In genomic region chr2:218274586-218274985, GRCh38 we compare ENCODE assay signal across 11 cellular contexts. TPM values are rescaled to one million over a fixed set of nuclear protein-coding genes. Genes with fewer than 3 reads are reported as not detected.
A peak's percentile ranks its signal among the peaks of the same experiment; 100 is the strongest.
DNase-seq lines count a peak whose midpoint lies in the region; ATAC-seq and TF ChIP-seq lines count a peak whose summit lies in the region.
"Had no signal": no experiment of that assay in that cellular context is flagged by ENCODE, and none has a peak within 500 bp of the region (broad histone marks: within the 10 kb centered on the region; RNA-seq: fewer than 3 reads in every experiment).

No MANE protein-coding gene starts in this region.

- H3K27me3 Mint-ChIP-seq in H9 (ENCODE audit: low read depth), result no peaks in the 10 kb centered on the region; the same call in 1 of the 2 replicates

- no peak overlapping the region for H2BK15ac ChIP-seq in H9 (ENCODE audit: low read depth, low read length)

- TF ChIP-seq POLR2A in stomach (IDR thresholded peaks at IDR 0.05), result no peak

- BruUV-seq in Panc1 (replicated peaks; lab: Mats Ljungman, UMichigan), result TSS peak; percentile 88

- no peak overlapping the region for H4K8ac ChIP-seq in H9 (replicated peaks; ENCODE audit: insufficient read length, low read depth, low read length)

- 76 to 77% methylated on average over 4 of the region's 4 CpGs for WGBS in esophagus, 2 donors
- 43 to 67% (median 49%) methylated on average over 4 of the region's 4 CpGs for WGBS in stomach, 5 donors
- no CpG with 5 or more reads among the region's 4 CpGs for WGBS in H9 (ENCODE audit: extremely low coverage, insufficient read length, low lambda C conversion rate)

- no peak overlapping the region for H4K91ac ChIP-seq in H9 (ENCODE audit: insufficient read length, low read depth, low read length)

- no peaks in the 10 kb centered on the region for H3K79me1 ChIP-seq in H9 (ENCODE audit: insufficient read depth, low read depth, low read length, poor library complexity, severe bottlenecking)

- H3K4me2 ChIP-seq in H9 (ENCODE audit: insufficient read depth, insufficient read length, low read length), result no peak overlapping the region

- no peak overlapping the region for H2BK12ac ChIP-seq in H9 (ENCODE audit: insufficient read length, low read depth, low read length)

- H3K4me1 Mint-ChIP-seq in H9, result peaks cover 14 to 16% of the 10 kb centered on the region in 2 experiments

- H3K27me3 ChIP-seq in Panc1 (ENCODE audit: control insufficient read depth, insufficient read depth, low read length), result no peaks in the 10 kb centered on the region
- H3K27me3 ChIP-seq in esophagus (ENCODE audit: control insufficient read depth in 1 of 2, insufficient read depth in 2 of 2, low read length in 2 of 2), result no peaks in the 10 kb centered on the region
- H3K27me3 ChIP-seq in stomach, result no peaks in the 10 kb centered on the region
- no peaks in the 10 kb centered on the region for H3K27me3 ChIP-seq in H9 (ENCODE audit: insufficient read depth, low read length)
- H3K27me3 ChIP-seq: left lung had no signal

- no peak overlapping the region for H2BK20ac ChIP-seq in H9 (ENCODE audit: low read depth, low read length, poor library complexity, severe bottlenecking)

- H3K18ac ChIP-seq in H9 (ENCODE audit: insufficient read length, low read depth, low read length), result no peak overlapping the region

- H3K23ac ChIP-seq in H9 (ENCODE audit: insufficient read length, low read depth, low read length), result no peak overlapping the region

- no peak overlapping the region for H3K56ac ChIP-seq in H9 (ENCODE audit: insufficient read length, low read depth, low read length)

- H3K4ac ChIP-seq in H9 (ENCODE audit: low read depth, low read length), result no peak overlapping the region

- intact Hi-C loops in Panc1 (cut with micrococcal nuclease; ENCODE audit: unreplicated experiment) (no loop called here), stomach (cut with DNase I; ENCODE audit: low total_unique reads) (no loop called here)

- CTCF ChIA-PET in Panc1 (lab: Charles Lee), result no interaction called here

- ATAC-seq in Panc1 (no peak), HG02678 (IDR thresholded peaks at IDR 0.05; ENCODE audit: unreplicated experiment) (no peak)
- ATAC-seq: left lung, Right ventricle myocardium inferior had no signal

- no peak overlapping the region; a peak in 1 of 7 replicates for H3K27ac Mint-ChIP-seq in H9

- no peak for TF ChIP-seq EP300 in stomach (IDR thresholded peaks at IDR 0.05)

- TF ChIP-seq CTCF in Panc1 (IDR thresholded peaks at IDR 0.05), result no peak
- no peak for TF ChIP-seq CTCF in stomach (IDR thresholded peaks at IDR 0.05)
- no peak for TF ChIP-seq CTCF in H9 (conservative IDR thresholded peaks at IDR 0.05)

- peaks cover 4 to 39% (median 33%) of the 10 kb centered on the region in 3 experiments for H3K36me3 Mint-ChIP-seq in H9 (ENCODE audit: insufficient read depth in 1 of 3, low read depth in 3 of 3)

- POLR2A ChIA-PET in Panc1 (lab: Charles Lee), result interaction anchor here (0.6 kb wide), 1 partner anchor 17 kb away, joined by 5 read pairs; the partner anchor contains the start of gene TMBIM1

- H3K4me1 ChIP-seq in Panc1 (ENCODE audit: control insufficient read depth, insufficient read depth, low read length) (peaks cover 20% of the 10 kb centered on the region), esophagus (ENCODE audit: control insufficient read depth in 2 of 2, insufficient read depth in 2 of 2, low read length in 1 of 2) (peaks cover 4 to 28% of the 10 kb centered on the region in 2 donors), stomach (peaks cover 22 to 84% (median 71%) of the 10 kb centered on the region in 4 donors), H9 (ENCODE audit: insufficient read depth, low read length) (no peaks in the 10 kb centered on the region)

- H3K79me2 ChIP-seq in H9 (ENCODE audit: insufficient read depth, low read length), result no peaks in the 10 kb centered on the region

- no peaks in the 10 kb centered on the region for H3K9me3 ChIP-seq in Panc1 (ENCODE audit: control insufficient read depth, insufficient read depth, low read depth, low read length)
- no peaks in the 10 kb centered on the region for H3K9me3 ChIP-seq in esophagus (ENCODE audit: control insufficient read depth in 2 of 2, insufficient read depth in 1 of 2, low read depth in 1 of 2, low read length in 1 of 2)
- no peaks in the 10 kb centered on the region for H3K9me3 ChIP-seq in stomach
- H3K9me3 ChIP-seq in H9 (ENCODE audit: control insufficient read depth, low read depth, low read length), result no peaks in the 10 kb centered on the region
- H3K9me3 ChIP-seq: left lung had no signal

- H3K36me3 ChIP-seq in Panc1 (ENCODE audit: control insufficient read depth, insufficient read depth, low read length), result peaks cover 4% of the 10 kb centered on the region
- peaks cover 24 to 61% of the 10 kb centered on the region in 2 donors for H3K36me3 ChIP-seq in esophagus (ENCODE audit: control insufficient read depth in 2 of 2, insufficient read depth in 2 of 2, low read length in 1 of 2)
- H3K36me3 ChIP-seq in stomach, result peaks cover 61 to 62% (median 62%) of the 10 kb centered on the region in 4 donors

- DNase-seq in Panc1 (ENCODE audit: low read depth, low spot score), result no peak
- no peak for DNase-seq in stomach
- no peak for DNase-seq in NCI-H1694 treated with DMSO at 0.1 percent for 48 hours (lab: John Stamatoyannopoulos, UW)
- DNase-seq in H9, result no peak
- DNase-seq: activated gamma-delta T cell treated with Interleukin-2 at 50 U/mL for 16 hours, foreskin melanocyte, left lung, NCI-H2227 treated with DMSO at 0.1 percent for 48 hours had no signal

- no peak overlapping the region for H2BK5ac ChIP-seq in H9 (ENCODE audit: insufficient read length, low read length)

- H3K23me2 ChIP-seq in H9 (ENCODE audit: insufficient read length, low read depth, low read length, poor library complexity, severe bottlenecking), result peaks cover 4% of the 10 kb centered on the region

- 0 out of 5 replicates have a peak overlapping the region, but pooled peaks of 1 of the 2 experiments have one; percentile 14 for H3K4me3 Mint-ChIP-seq in H9

- no peak overlapping the region for H3K9ac ChIP-seq in H9 (ENCODE audit: extremely low read depth, insufficient read length, low read length)

- H2AFZ ChIP-seq in H9 (ENCODE audit: low read length), result no peak overlapping the region

- in situ Hi-C loops in Panc1 (cut with HindIII; ENCODE audit: low pct_unique_long_range_greater_than_20kb, low sequenced_read_pairs), result no loop called here

- no peaks in the 10 kb centered on the region for H4K20me1 ChIP-seq in H9 (ENCODE audit: control insufficient read depth, insufficient read depth, insufficient read length)

- H2AK5ac ChIP-seq in H9 (ENCODE audit: insufficient read length, low read length), result no peak overlapping the region

- H3K27ac ChIP-seq in Panc1 (ENCODE audit: low read length) (no peak overlapping the region), esophagus (ENCODE audit: low read depth in 2 of 2, low read length in 1 of 2) (peak overlapping the region; percentile 53 to 54), stomach (peak overlapping the region; percentile 69 to 99 (median 85)), H9 (ENCODE audit: insufficient read length, low read depth, low read length) (no peak overlapping the region)

- no peak overlapping the region for H2BK120ac ChIP-seq in H9 (ENCODE audit: low read depth, low read length, poor library complexity, severe bottlenecking)

- H3T11ph ChIP-seq in H9 (ENCODE audit: low read length), result no peak overlapping the region

- H3K4me3 ChIP-seq in Panc1 (ENCODE audit: low read depth in 2 of 2, low read length in 2 of 2) (no peak overlapping the region), esophagus (ENCODE audit: low read depth in 1 of 2, low read length in 2 of 2) (no peak overlapping the region), stomach (no peak overlapping the region)
- H3K4me3 ChIP-seq: left lung had no signal

- H3K14ac ChIP-seq in H9 (ENCODE audit: insufficient read depth, low read length), result no peak overlapping the region

- no peak overlapping the region for H4K5ac ChIP-seq in H9 (ENCODE audit: insufficient read length, low read depth, low read length)

- H3K9me3 Mint-ChIP-seq in H9, result no peaks in the 10 kb centered on the region; a peak in 1 of 5 replicates

RNA-seq across cellular contexts. Expression of gene PNKD, which starts 4.3 kb away (rescaled TPM):
- 49.0 TPM for total RNA-seq in Panc1 (2021; ENCODE audit: unreplicated experiment)
- polyA plus RNA-seq in Panc1 (2012; ENCODE audit: insufficient read length), result 66.6 TPM
- polyA plus RNA-seq in esophagus, result 10 to 100 TPM; 50.1 to 54.9 TPM
- 100 to 1,000 TPM in 2 of 5 donors, 10 to 100 TPM in 3; 35.1 to 121 (median 76.9) TPM for total RNA-seq in stomach
- 100 to 1,000 TPM; 114 to 116 (median 114) TPM for polyA plus RNA-seq in stomach
- total RNA-seq in H9 (2021), result 31.6 and 32.3 TPM in 2 replicates

RNA-seq across cellular contexts. Expression of gene AAMP, which starts 4.6 kb away (rescaled TPM):
- total RNA-seq in Panc1 (2021; ENCODE audit: unreplicated experiment), result 103 TPM
- polyA plus RNA-seq in Panc1 (2012; ENCODE audit: insufficient read length), result 166 TPM
- polyA plus RNA-seq in esophagus, result 10 to 100 TPM; 45.0 to 90.4 TPM
- 100 to 1,000 TPM in 4 of 5 donors, 10 to 100 TPM in 1; 82.6 to 218 (median 173) TPM for total RNA-seq in stomach
- 100 to 1,000 TPM in 1 of 3 donors, 10 to 100 TPM in 2; 85.9 to 183 (median 88.9) TPM for polyA plus RNA-seq in stomach
- 103 and 106 TPM in 2 replicates for total RNA-seq in H9 (2021)

RNA-seq across cellular contexts. Expression of gene GPBAR1, which starts 13.8 kb away (rescaled TPM):
- total RNA-seq in Panc1 (2021; ENCODE audit: unreplicated experiment) (0.18 TPM), stomach (1 to 10 TPM in 3 of 5 donors, under 1 TPM in 2; 0.45 to 4.8 (median 1.1) TPM), H9 (2021) (0.37 and 0.44 TPM in 2 replicates)
- polyA plus RNA-seq in Panc1 (2012; ENCODE audit: insufficient read length), result 0.47 TPM
- polyA plus RNA-seq in esophagus (under 1 TPM; 0.29 to 0.45 TPM), stomach (1 to 10 TPM; 1.8 to 2.7 (median 2.6) TPM)

RNA-seq across cellular contexts. Expression of gene TMBIM1, which starts 17.7 kb away (rescaled TPM):
- total RNA-seq in Panc1 (2021; ENCODE audit: unreplicated experiment) (114 TPM), stomach (100 to 1,000 TPM; 103 to 318 (median 223) TPM), H9 (2021) (17.4 and 20.1 TPM in 2 replicates)
- polyA plus RNA-seq in Panc1 (2012; ENCODE audit: insufficient read length), result 159 TPM
- polyA plus RNA-seq in esophagus (100 to 1,000 TPM; 196 to 231 TPM), stomach (100 to 1,000 TPM in 1 of 3 donors, 10 to 100 TPM in 2; 94.6 to 119 (median 97.9) TPM)

RNA-seq across cellular contexts. Expression of gene ARPC2, which starts 57.6 kb away (rescaled TPM):
- total RNA-seq in Panc1 (2021; ENCODE audit: unreplicated experiment) (248 TPM), stomach (100 to 1,000 TPM in 4 of 5 donors, 10 to 100 TPM in 1; 92.1 to 456 (median 234) TPM), H9 (2021) (197 and 204 TPM in 2 replicates)
- 273 TPM for polyA plus RNA-seq in Panc1 (2012; ENCODE audit: insufficient read length)
- polyA plus RNA-seq in esophagus (100 to 1,000 TPM; 150 to 426 TPM), stomach (100 to 1,000 TPM; 188 to 384 (median 278) TPM)

Comparison
In these comparisons a context has a peak if more than half of its experiments do, and no peak if none do; other contexts are left out.
1. H3K27ac ChIP-seq: peak in esophagus (2 of 2) and stomach (5 of 5); none in Panc1 (single experiment) and H9 (single experiment).